In genomic region chr12:79373896-79374499, GRCh38 we compare ENCODE assay signal across 1 cellular context.
TF ChIP-seq lines count a peak whose summit lies in the region.

No MANE protein-coding gene starts in this region.

TF ChIP-seq in GM12878, 131 proteins besides CTCF, POLR2A, EP300 and RAD21 (continued from another document):
- no peak for TF ChIP-seq REST (IDR thresholded peaks at IDR 0.05; ENCODE audit: low read depth, low read length)
